In the genomic region with DNA sequence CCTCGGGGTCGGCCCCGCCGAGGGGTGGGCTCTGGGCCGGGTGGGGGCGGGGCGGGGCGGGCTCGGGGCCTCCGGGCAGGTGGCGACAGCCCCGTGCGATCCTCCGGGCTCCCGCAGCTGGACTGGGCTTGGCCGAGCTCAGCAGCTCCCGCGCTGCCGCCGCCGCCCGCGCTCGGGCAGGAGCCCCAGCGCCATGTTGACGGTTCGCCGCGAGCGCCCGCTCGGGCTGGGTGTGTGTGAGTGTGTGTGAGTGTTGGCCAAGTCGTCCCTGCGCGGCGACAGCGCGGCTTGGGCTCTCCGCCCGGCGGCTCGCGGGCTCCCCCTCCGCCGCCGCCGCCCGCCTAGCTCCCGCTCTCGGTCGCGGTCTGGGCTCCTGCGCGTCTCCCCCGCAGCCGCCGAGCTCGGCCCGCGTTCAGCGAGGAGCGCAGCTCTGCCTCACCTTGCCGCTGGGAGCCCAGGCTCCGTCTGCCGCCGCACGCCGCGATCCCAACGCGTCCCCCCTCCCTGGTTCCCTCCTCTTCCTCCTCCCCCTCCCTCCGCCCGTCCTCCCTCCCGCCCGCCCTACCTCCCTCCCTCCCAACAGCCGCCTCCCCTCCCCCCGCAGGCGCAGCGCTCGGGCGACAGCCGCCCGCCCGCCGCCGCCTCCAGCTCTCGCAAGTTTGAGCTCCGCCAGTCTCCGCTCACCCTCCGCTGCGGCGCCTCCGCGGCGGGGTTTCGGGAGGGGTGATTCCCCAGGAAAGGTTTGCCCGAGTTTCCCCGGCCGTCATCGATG, we compare ENCODE assay signal across 8 cellular contexts. TPM values are rescaled to one million over a fixed set of nuclear protein-coding genes. Genes with fewer than 3 reads are reported as not detected.
DNase-seq lines count a peak whose midpoint lies in the region; ATAC-seq and TF ChIP-seq lines count a peak whose summit lies in the region.

TSS of gene BCOR (minus strand) at position 467 of the 772 bp plus-strand sequence. CDS start 20,029 bp downstream, outside the sequence.

- WGBS in prostate gland, result 0% methylated on average over 31 of the region's 100 CpGs

- H3K9me3 ChIP-seq in prostate gland, result no peaks in the 10 kb centered on the region

- H3K4me3 ChIP-seq in prostate gland, result peak within 1 kb of the TSS; percentile 63 to 65

- intact Hi-C loops in cardiac septum (cut with DNase I), result loop anchor here (1.0 to 2.0 kb wide), 2 partner anchors 75 to 83 kb away; no protein-coding TSS in a partner anchor
- intact Hi-C loops in prostate gland (cut with DNase I), result loop anchor here (5.0 kb wide), 1 partner anchor 360 kb away; no protein-coding TSS in a partner anchor

- peak; percentile 58 for DNase-seq in HuH-7.5 (ENCODE audit: low spot score)
- DNase-seq in SKM-1 (lab: John Stamatoyannopoulos, UW; ENCODE audit: unreplicated experiment), result peak; percentile 43
- DNase-seq in activated naive CD8-positive, alpha-beta T cell treated with anti-CD3 and anti-CD28 coated beads for 36 hours, result peak; percentile 76
- DNase-seq in cardiac septum (ENCODE audit: low spot score), result peak; percentile 84
- DNase-seq in prostate gland (ENCODE audit: low spot score), result peak; percentile 65

- H3K4me1 ChIP-seq in prostate gland (replicated peaks), result no peaks in the 10 kb centered on the region

- peak within 1 kb of the TSS; percentile 87 for H3K4me3 Mint-ChIP-seq in activated naive CD8-positive, alpha-beta T cell treated with anti-CD3 and anti-CD28 coated beads for 36 hours

- peak; percentile 90 for TF ChIP-seq POLR2A in GM15510 (IDR thresholded peaks at IDR 0.05; ENCODE audit: borderline replicate concordance, extremely low read depth, insufficient read length)
- TF ChIP-seq POLR2A in prostate gland (IDR thresholded peaks at IDR 0.05), result peak; percentile 79

- peak within 1 kb of the TSS; percentile 86 to 92 for H3K27ac ChIP-seq in prostate gland

- H3K27me3 Mint-ChIP-seq in activated naive CD8-positive, alpha-beta T cell treated with anti-CD3 and anti-CD28 coated beads for 36 hours, result no peaks in the 10 kb centered on the region

- ATAC-seq in GM21367 (IDR thresholded peaks at IDR 0.05; ENCODE audit: unreplicated experiment) (no peak), HG02884 (IDR thresholded peaks at IDR 0.05; ENCODE audit: unreplicated experiment) (no peak)

- H3K4me1 Mint-ChIP-seq in activated naive CD8-positive, alpha-beta T cell treated with anti-CD3 and anti-CD28 coated beads for 36 hours, result peaks cover 14% of the 10 kb centered on the region

- no peaks in the 10 kb centered on the region for H3K9me3 Mint-ChIP-seq in activated naive CD8-positive, alpha-beta T cell treated with anti-CD3 and anti-CD28 coated beads for 36 hours

- H3K36me3 ChIP-seq in prostate gland, result no peaks in the 10 kb centered on the region

- peaks cover 6% of the 10 kb centered on the region for H3K36me3 Mint-ChIP-seq in activated naive CD8-positive, alpha-beta T cell treated with anti-CD3 and anti-CD28 coated beads for 36 hours

- peak within 1 kb of the TSS; percentile 87 for H3K27ac Mint-ChIP-seq in activated naive CD8-positive, alpha-beta T cell treated with anti-CD3 and anti-CD28 coated beads for 36 hours

- no peaks in the 10 kb centered on the region for H3K27me3 ChIP-seq in prostate gland (replicated peaks; ENCODE audit: insufficient read depth)

- no peak for TF ChIP-seq CTCF in prostate gland (IDR thresholded peaks at IDR 0.05)

RNA-seq across cellular contexts. Expression of gene BCOR, which starts in this region (rescaled TPM):
- total RNA-seq in activated naive CD8-positive, alpha-beta T cell treated with anti-CD3 and anti-CD28 coated beads for 36 hours, result 10 to 100 TPM; 32.3 to 36.0 TPM
- total RNA-seq in cardiac septum, result 24.2 TPM
- 10 to 100 TPM; 56.2 to 70.8 TPM for total RNA-seq in prostate gland
